In genomic region chr11:10305964-10306918, GRCh38 we compare ENCODE assay signal across 8 cellular contexts. TPM values are rescaled to one million over a fixed set of nuclear protein-coding genes. Genes with fewer than 3 reads are reported as not detected.
A peak's percentile ranks its signal among the peaks of the same experiment; 100 is the strongest.
DNase-seq lines count a peak whose midpoint lies in the region; ATAC-seq and TF ChIP-seq lines count a peak whose summit lies in the region.

No MANE protein-coding gene starts in this region.

- BruUV-seq in Panc1 (replicated peaks; lab: Mats Ljungman, UMichigan): TSS peak; percentile 91

- no peaks in the 10 kb centered on the region for H3K9me3 Mint-ChIP-seq in effector memory CD8-positive, alpha-beta T cell

- no peak overlapping the region for H3K27ac Mint-ChIP-seq in effector memory CD8-positive, alpha-beta T cell

- CTCF ChIA-PET in Panc1 (lab: Charles Lee): interaction anchor here (0.6 to 2.7 kb wide), 4 partner anchors 8 to 544 kb away, joined by 3 to 13 read pairs (median 4); no protein-coding TSS in a partner anchor

- H3K4me3 Mint-ChIP-seq in effector memory CD8-positive, alpha-beta T cell: peak overlapping the region; percentile 89 to 97

- DNase-seq in DMS 273 (lab: John Stamatoyannopoulos, UW; ENCODE audit: unreplicated experiment) (peak; percentile 50), DMS 273 treated with DMSO at 0.1 percent for 48 hours (lab: John Stamatoyannopoulos, UW) (no peak), Panc1 (ENCODE audit: low read depth, low spot score) (no peak), dedifferentiated amniotic fluid mesenchymal stem cell (ENCODE audit: extremely low spot score) (no peak), NOMO-1 treated with dmso at 0.1 percent for 144 hours (lab: John Stamatoyannopoulos, UW; ENCODE audit: unreplicated experiment) (no peak), NCI-H2081 treated with DMSO at 0.1 percent for 48 hours (lab: John Stamatoyannopoulos, UW) (no peak)
- DNase-seq in effector memory CD8-positive, alpha-beta T cell: no peak

- H3K36me3 ChIP-seq in Panc1 (ENCODE audit: control insufficient read depth, insufficient read depth, low read length) (peaks cover 19% of the 10 kb centered on the region), muscle layer of colon (ENCODE audit: insufficient read depth, low read length) (no peaks in the 10 kb centered on the region)

- peak overlapping the region; percentile 64 to 90 for H3K4me3 ChIP-seq in Panc1 (ENCODE audit: low read depth in 2 of 2, low read length in 2 of 2)
- H3K4me3 ChIP-seq in muscle layer of colon (ENCODE audit: low read depth in 1 of 2, low read length in 2 of 2): peak overlapping the region; percentile 78 to 85

- TF ChIP-seq CTCF in Panc1 (IDR thresholded peaks at IDR 0.05): no peak

- in situ Hi-C loops in Panc1 (cut with HindIII; ENCODE audit: low pct_unique_long_range_greater_than_20kb, low sequenced_read_pairs): loop anchor here (25.0 kb wide), 2 partner anchors 444 to 719 kb away; no protein-coding TSS in a partner anchor

- H3K27me3 ChIP-seq in Panc1 (ENCODE audit: control insufficient read depth, insufficient read depth, low read length) (no peaks in the 10 kb centered on the region), muscle layer of colon (ENCODE audit: control insufficient read depth in 1 of 2, insufficient read depth in 2 of 2, low read length in 2 of 2) (no peaks in the 10 kb centered on the region)

- intact Hi-C loops in Panc1 (cut with micrococcal nuclease; ENCODE audit: unreplicated experiment): loop anchor here (2.0 to 10.0 kb wide), 8 partner anchors 99 to 731 kb away; partner anchors contain the start of gene WEE1

- H3K27me3 Mint-ChIP-seq in effector memory CD8-positive, alpha-beta T cell: peaks cover 21 to 52% of the 10 kb centered on the region in 2 donors

- H3K27ac ChIP-seq in Panc1 (ENCODE audit: low read length) (peak overlapping the region; percentile 100), muscle layer of colon (ENCODE audit: low read depth, low read length) (peak overlapping the region; percentile 94)

- peak overlapping the region; percentile 98 for H3K9ac ChIP-seq in muscle layer of colon (ENCODE audit: low read length)

- H3K4me1 Mint-ChIP-seq in effector memory CD8-positive, alpha-beta T cell (ENCODE audit: low read depth in 2 of 2): peaks cover 33 to 48% of the 10 kb centered on the region in 2 donors

- peaks cover 39% of the 10 kb centered on the region for H3K4me1 ChIP-seq in Panc1 (ENCODE audit: control insufficient read depth, insufficient read depth, low read length)
- peaks cover 46% of the 10 kb centered on the region for H3K4me1 ChIP-seq in muscle layer of colon (ENCODE audit: insufficient read depth, low read length)

- POLR2A ChIA-PET in Panc1 (lab: Charles Lee): no interaction called here

- H3K9me3 ChIP-seq in Panc1 (ENCODE audit: control insufficient read depth, insufficient read depth, low read depth, low read length) (no peaks in the 10 kb centered on the region), muscle layer of colon (ENCODE audit: low read length) (no peaks in the 10 kb centered on the region)

- no peak for ATAC-seq in Panc1
- ATAC-seq in effector memory CD8-positive, alpha-beta T cell (replicated peaks): no peak

- peaks cover 7% of the 10 kb centered on the region for H3K36me3 Mint-ChIP-seq in effector memory CD8-positive, alpha-beta T cell (ENCODE audit: insufficient read depth)

RNA-seq across cellular contexts. Expression of gene ADM, which starts 1.4 kb away (rescaled TPM):
- total RNA-seq in Panc1 (2021; ENCODE audit: unreplicated experiment): 263 TPM
- polyA plus RNA-seq in Panc1 (2012; ENCODE audit: insufficient read length): 316 TPM

RNA-seq across cellular contexts. Expression of gene SBF2, which starts 12.2 kb away (rescaled TPM):
- 65.0 TPM for total RNA-seq in Panc1 (2021; ENCODE audit: unreplicated experiment)
- 30.9 TPM for polyA plus RNA-seq in Panc1 (2012; ENCODE audit: insufficient read length)
